In genomic region chr22:33111491-33111890, GRCh38 we compare ENCODE assay signal across 21 cellular contexts. TPM values are rescaled to one million over a fixed set of nuclear protein-coding genes. Genes with fewer than 3 reads are reported as not detected.
"Had no signal": no experiment of that assay in that cellular context is flagged by ENCODE, and none has a peak within 500 bp of the region (broad histone marks: within the 10 kb centered on the region; RNA-seq: fewer than 3 reads in every experiment).

No MANE protein-coding gene starts in this region.

- H3K4me3 ChIP-seq: body of pancreas, colonic mucosa, esophagus muscularis mucosa, hepatocyte, thyroid gland, vagina had no signal

- H3K27ac ChIP-seq: body of pancreas, colonic mucosa, esophagus muscularis mucosa, hepatocyte, thyroid gland, vagina had no signal

- H3K4me1 ChIP-seq: body of pancreas, colonic mucosa, esophagus muscularis mucosa, thyroid gland, vagina had no signal

- H3K27me3 ChIP-seq: body of pancreas, colonic mucosa, hepatocyte, thyroid gland, vagina had no signal

- H3K79me2 ChIP-seq: hepatocyte had no signal

- H3K27ac Mint-ChIP-seq: activated CD4-positive, alpha-beta memory T cell treated with anti-CD3 and anti-CD28 coated beads for 36 hours; activated CD4-positive, alpha-beta T cell treated with anti-CD3 and anti-CD28 coated beads for 36 hours; activated CD8-positive, alpha-beta memory T cell treated with anti-CD3 and anti-CD28 coated beads, Interleukin-2, amount 10 ng/mL, durations not matched to agents 7 days and 5 days; activated naive CD4-positive, alpha-beta T cell treated with anti-CD3 and anti-CD28 coated beads, Interleukin-2, amount 50 U/mL, for 72 hours; naive thymus-derived CD8-positive, alpha-beta T cell; stimulated activated naive B cell treated with anti-CD40 and anti-IgM and Interleukin-4, amounts not matched to agents 10 μg/mL and 1 μg/mL and 100 μg/mL, for 72 hours had no signal

- DNase-seq: activated CD4-positive, alpha-beta memory T cell treated with anti-CD3 and anti-CD28 coated beads for 36 hours; activated CD4-positive, alpha-beta T cell treated with anti-CD3 and anti-CD28 coated beads for 36 hours; activated CD8-positive, alpha-beta memory T cell treated with anti-CD3 and anti-CD28 coated beads, Interleukin-2, amount 10 ng/mL, durations not matched to agents 7 days and 5 days; activated effector memory CD4-positive, alpha-beta T cell treated with Interleukin-2 at 50 U/mL for 16 hours; activated T-cell treated with anti-CD3 and anti-CD28 coated beads, Interleukin-2, amount 50 U/mL, for 1 hour; amygdala; body of pancreas; caudate nucleus; colonic mucosa; islet precursor cell; mammary epithelial cell; naive thymus-derived CD8-positive, alpha-beta T cell; posterior cingulate gyrus; stimulated activated CD4-positive, alpha-beta T cell treated with anti-CD3 and anti-CD28 coated beads, Interleukin-2, amount 100 ng/mL, for 48 hours; stimulated activated naive B cell treated with anti-CD40 and anti-IgM and Interleukin-4, amounts not matched to agents 10 μg/mL and 1 μg/mL and 100 μg/mL, for 72 hours; thyroid gland had no signal

- H3K9me3 ChIP-seq: body of pancreas, colonic mucosa, esophagus muscularis mucosa, thyroid gland, vagina had no signal

- H3K9me3 Mint-ChIP-seq: activated CD4-positive, alpha-beta memory T cell treated with anti-CD3 and anti-CD28 coated beads for 36 hours; activated naive CD4-positive, alpha-beta T cell treated with anti-CD3 and anti-CD28 coated beads, Interleukin-2, amount 50 U/mL, for 72 hours; naive thymus-derived CD8-positive, alpha-beta T cell had no signal

- H3K4me1 Mint-ChIP-seq: activated CD8-positive, alpha-beta memory T cell treated with anti-CD3 and anti-CD28 coated beads, Interleukin-2, amount 10 ng/mL, durations not matched to agents 7 days and 5 days had no signal

- H3K27me3 Mint-ChIP-seq: activated CD4-positive, alpha-beta memory T cell treated with anti-CD3 and anti-CD28 coated beads for 36 hours; activated CD4-positive, alpha-beta T cell treated with anti-CD3 and anti-CD28 coated beads for 36 hours; activated CD8-positive, alpha-beta memory T cell treated with anti-CD3 and anti-CD28 coated beads, Interleukin-2, amount 10 ng/mL, durations not matched to agents 7 days and 5 days had no signal

- H3K4me2 ChIP-seq: hepatocyte had no signal

- H3K4me3 Mint-ChIP-seq: activated CD4-positive, alpha-beta memory T cell treated with anti-CD3 and anti-CD28 coated beads for 36 hours; activated CD4-positive, alpha-beta T cell treated with anti-CD3 and anti-CD28 coated beads for 36 hours; activated CD8-positive, alpha-beta memory T cell treated with anti-CD3 and anti-CD28 coated beads, Interleukin-2, amount 10 ng/mL, durations not matched to agents 7 days and 5 days; naive thymus-derived CD8-positive, alpha-beta T cell; stimulated activated naive B cell treated with anti-CD40 and anti-IgM and Interleukin-4, amounts not matched to agents 10 μg/mL and 1 μg/mL and 100 μg/mL, for 72 hours had no signal

- H3K36me3 ChIP-seq: colonic mucosa, esophagus muscularis mucosa, thyroid gland, vagina had no signal

- H2AFZ ChIP-seq: hepatocyte had no signal

- ATAC-seq: activated CD4-positive, alpha-beta T cell treated with anti-CD3 and anti-CD28 coated beads for 36 hours; activated CD8-positive, alpha-beta memory T cell treated with anti-CD3 and anti-CD28 coated beads, Interleukin-2, amount 10 ng/mL, durations not matched to agents 7 days and 5 days; body of pancreas; left lobe of liver; naive thymus-derived CD8-positive, alpha-beta T cell had no signal

- H3K36me3 Mint-ChIP-seq: activated CD4-positive, alpha-beta memory T cell treated with anti-CD3 and anti-CD28 coated beads for 36 hours; activated CD8-positive, alpha-beta memory T cell treated with anti-CD3 and anti-CD28 coated beads, Interleukin-2, amount 10 ng/mL, durations not matched to agents 7 days and 5 days; activated naive CD4-positive, alpha-beta T cell treated with anti-CD3 and anti-CD28 coated beads, Interleukin-2, amount 50 U/mL, for 72 hours; naive thymus-derived CD8-positive, alpha-beta T cell; stimulated activated naive B cell treated with anti-CD40 and anti-IgM and Interleukin-4, amounts not matched to agents 10 μg/mL and 1 μg/mL and 100 μg/mL, for 72 hours had no signal

RNA-seq across cellular contexts. Expression of gene SYN3, which starts 53.3 kb away (rescaled TPM):
- total RNA-seq: activated CD4-positive, alpha-beta memory T cell treated with anti-CD3 and anti-CD28 coated beads for 36 hours; activated CD4-positive, alpha-beta T cell treated with anti-CD3 and anti-CD28 coated beads for 36 hours; activated CD8-positive, alpha-beta memory T cell treated with anti-CD3 and anti-CD28 coated beads, Interleukin-2, amount 10 ng/mL, durations not matched to agents 7 days and 5 days; activated naive CD4-positive, alpha-beta T cell treated with anti-CD3 and anti-CD28 coated beads, Interleukin-2, amount 50 U/mL, for 72 hours; body of pancreas; mammary epithelial cell; vagina had no signal
- polyA plus RNA-seq: mammary epithelial cell; naive thymus-derived CD8-positive, alpha-beta T cell had no signal
